ENCODE assay signal across 10 cellular contexts in the genomic region with DNA sequence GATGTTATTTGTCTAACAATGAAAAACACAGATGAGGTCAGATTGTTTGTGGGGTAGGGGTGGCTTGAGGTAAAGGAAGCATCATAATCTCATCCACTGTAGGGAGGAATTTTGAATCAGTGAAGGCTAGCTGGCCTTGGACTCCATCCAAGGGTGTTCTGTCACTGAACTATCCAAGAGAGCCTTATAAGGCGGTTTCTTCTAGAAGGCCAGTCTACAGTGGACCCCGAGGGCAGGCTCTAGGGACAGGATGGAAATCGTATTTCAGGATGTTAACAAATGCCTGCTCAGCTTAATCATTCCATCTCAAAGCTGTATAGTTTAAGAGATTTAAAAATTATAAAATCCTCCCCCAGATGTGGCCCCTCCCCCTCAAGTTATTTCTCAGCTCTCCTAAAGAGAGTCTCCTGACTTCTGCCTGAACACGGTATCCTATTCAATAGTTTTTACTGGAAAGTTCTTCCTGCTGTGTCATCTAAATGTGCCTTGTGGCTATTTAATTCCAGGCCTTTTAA. TPM values are rescaled to one million over a fixed set of nuclear protein-coding genes. Genes with fewer than 3 reads are reported as not detected.
DNase-seq lines count a peak whose midpoint lies in the region; ATAC-seq, FAIRE-seq and TF ChIP-seq lines count a peak whose summit lies in the region.
"Had no signal": no experiment of that assay in that cellular context is flagged by ENCODE, and none has a peak within 500 bp of the region (broad histone marks: within the 10 kb centered on the region; RNA-seq: fewer than 3 reads in every experiment).

No MANE protein-coding gene starts in this region.

- H3K27me3 Mint-ChIP-seq in activated T-helper 17 cell treated with anti-CD3 and anti-CD28 coated beads, Interleukin-2, amount 50 U/mL, for 72 hours: peaks cover 15% of the 10 kb centered on the region

- H3K4me3 Mint-ChIP-seq in activated T-helper 17 cell treated with anti-CD3 and anti-CD28 coated beads, Interleukin-2, amount 50 U/mL, for 72 hours: no peak overlapping the region

- peak overlapping the region; percentile 49 for H3K4me2 ChIP-seq in endothelial cell of umbilical vein (ENCODE audit: insufficient read depth, low read length)

- TF ChIP-seq CTCF in endothelial cell of umbilical vein (IDR thresholded peaks at IDR 0.05; ENCODE audit: extremely low read depth in 1 of 2, insufficient read depth in 1 of 2, low read depth in 1 of 2, low read length in 2 of 2) (no peak), lung (IDR thresholded peaks at IDR 0.05; ENCODE audit: control extremely low read depth, extremely low read depth) (no peak), thoracic aorta (IDR thresholded peaks at IDR 0.05) (no peak)

- H3K27ac Mint-ChIP-seq in activated T-helper 17 cell treated with anti-CD3 and anti-CD28 coated beads, Interleukin-2, amount 50 U/mL, for 72 hours: no peak overlapping the region

- H3K27ac ChIP-seq in endothelial cell of umbilical vein (ENCODE audit: insufficient read depth, low read depth, low read length) (peak overlapping the region; percentile 75), lung (ENCODE audit: low read depth in 1 of 2, low read length in 1 of 2) (peak overlapping the region in 1 of 2 donors; percentile 97), thoracic aorta (peak overlapping the region; percentile 88 to 97)

- H3K4me1 Mint-ChIP-seq in activated T-helper 17 cell treated with anti-CD3 and anti-CD28 coated beads, Interleukin-2, amount 50 U/mL, for 72 hours: no peaks in the 10 kb centered on the region

- ATAC-seq in lung (ENCODE audit: insufficient read depth, low FRiP score): peak; percentile 42
- peak; percentile 81 for ATAC-seq in thoracic aorta (ENCODE audit: insufficient number of reproducible peaks, low FRiP score, low read depth)
- no peak for ATAC-seq in activated T-helper 17 cell treated with anti-CD3 and anti-CD28 coated beads, Interleukin-2, amount 50 U/mL, for 72 hours (replicated peaks)

- 51 to 53% methylated on average over 4 of the region's 4 CpGs for WGBS in lung, 2 donors

- TF ChIP-seq POLR2A in endothelial cell of umbilical vein (IDR thresholded peaks at IDR 0.05; ENCODE audit: low read depth, low read length): no peak

- no peaks in the 10 kb centered on the region for H3K9me1 ChIP-seq in endothelial cell of umbilical vein (replicated peaks; ENCODE audit: control insufficient read depth, extremely low read depth, insufficient read depth, low read length)

- DNase-seq in endothelial cell of umbilical vein (ENCODE audit: low read depth, low spot score): peak; percentile 94
- DNase-seq in lung (ENCODE audit: low spot score): no peak
- DNase-seq in thoracic aorta (ENCODE audit: low spot score): peak; percentile 45
- no peak for DNase-seq in HEK293T (ENCODE audit: extremely low spot score)
- DNase-seq in NCI-H226: no peak
- no peak for DNase-seq in ecto neural progenitor cell (ENCODE audit: low spot score)
- DNase-seq: activated CD4-positive, CD25-positive, alpha-beta regulatory T cell treated with anti-CD3 and anti-CD28 coated beads, Interleukin-2, amount 50 U/mL, for 72 hours; NCI-H1436 had no signal

- H3K4me1 ChIP-seq in endothelial cell of umbilical vein (ENCODE audit: control insufficient read depth, extremely low read depth, insufficient read depth, low read length): peaks cover 45% of the 10 kb centered on the region
- H3K4me1 ChIP-seq in lung (ENCODE audit: control insufficient read depth in 2 of 2, insufficient read depth in 2 of 2, low read length in 2 of 2): peaks cover 12 to 49% of the 10 kb centered on the region in 2 donors
- H3K4me1 ChIP-seq in thoracic aorta (ENCODE audit: control insufficient read depth in 1 of 2, low read depth in 2 of 2): peaks cover 67 to 100% of the 10 kb centered on the region in 2 donors

- H3K27me3 ChIP-seq in endothelial cell of umbilical vein (ENCODE audit: control insufficient read depth in 2 of 2, insufficient read depth in 2 of 2, low read length in 2 of 2) (no peaks in the 10 kb centered on the region), lung (ENCODE audit: control insufficient read depth, insufficient read depth) (no peaks in the 10 kb centered on the region), thoracic aorta (replicated peaks; ENCODE audit: insufficient read depth) (no peaks in the 10 kb centered on the region)

- no peaks in the 10 kb centered on the region for H3K36me3 Mint-ChIP-seq in activated T-helper 17 cell treated with anti-CD3 and anti-CD28 coated beads, Interleukin-2, amount 50 U/mL, for 72 hours (ENCODE audit: low read depth)

- dilution Hi-C loops in endothelial cell of umbilical vein (cut with MboI; ENCODE audit: extremely low pct_ligation_motif_present, low sequenced_read_pairs): no loop called here

- no peaks in the 10 kb centered on the region for H3K9me3 Mint-ChIP-seq in activated T-helper 17 cell treated with anti-CD3 and anti-CD28 coated beads, Interleukin-2, amount 50 U/mL, for 72 hours

- H3K9me3 ChIP-seq in endothelial cell of umbilical vein (replicated peaks; ENCODE audit: control insufficient read depth, insufficient read depth, low read length): no peaks in the 10 kb centered on the region
- H3K9me3 ChIP-seq in lung (ENCODE audit: control insufficient read depth in 2 of 2, insufficient read depth in 1 of 2, low read length in 1 of 2): no peaks in the 10 kb centered on the region
- H3K9me3 ChIP-seq in thoracic aorta: no peaks in the 10 kb centered on the region

- CTCF ChIA-PET in endothelial cell of umbilical vein (lab: Charles Lee) (interaction anchor here (0.7 to 4.7 kb wide), 8 partner anchors 9 to 64 kb away, joined by 3 to 28 read pairs (median 5); partner anchors contain the start of gene IGFBP7), HEK293T (lab: Yijun Ruan, JAX) (interaction anchor here (0.7 to 1.1 kb wide), 4 partner anchors 24 to 89 kb away, joined by 3 to 5 read pairs (median 4); no protein-coding TSS in a partner anchor)

- FAIRE-seq in endothelial cell of umbilical vein (lab: Jason Lieb, UNC): peak; percentile 84

- peak overlapping the region; percentile 52 for H3K9ac ChIP-seq in endothelial cell of umbilical vein (replicated peaks; ENCODE audit: extremely low read depth, insufficient read depth, low read length)

- H3K79me2 ChIP-seq in endothelial cell of umbilical vein (ENCODE audit: control insufficient read depth, insufficient read depth, low read length): peaks cover 89% of the 10 kb centered on the region

- H3K36me3 ChIP-seq in endothelial cell of umbilical vein (ENCODE audit: control insufficient read depth in 2 of 2, extremely low read depth in 1 of 2, insufficient read depth in 2 of 2, low read length in 2 of 2) (peaks cover 2 to 13% of the 10 kb centered on the region in 2 experiments), lung (ENCODE audit: control insufficient read depth in 2 of 2, insufficient read depth in 2 of 2, low read length in 2 of 2) (no peaks in the 10 kb centered on the region), thoracic aorta (no peaks in the 10 kb centered on the region)

- POLR2A ChIA-PET in endothelial cell of umbilical vein (lab: Charles Lee): interaction anchor here (1.0 to 2.7 kb wide), 4 partner anchors 8 to 125 kb away, joined by 3 to 19 read pairs (median 4); partner anchors contain the start of genes IGFBP7 and NOA1
- POLR2A ChIA-PET in HEK293T (lab: Yijun Ruan, JAX): interaction anchor here (1.2 kb wide), 3 partner anchors 17 to 122 kb away, joined by 3 to 5 read pairs (median 4); no protein-coding TSS in a partner anchor

- H3K4me3 ChIP-seq in endothelial cell of umbilical vein (replicated peaks in 1 of 3; ENCODE audit: insufficient read depth in 1 of 3, low read depth in 1 of 3, low read length in 3 of 3) (no peak overlapping the region), lung (no peak overlapping the region), thoracic aorta (peak overlapping the region; percentile 49)

- no peak overlapping the region for H2AFZ ChIP-seq in endothelial cell of umbilical vein (ENCODE audit: low read depth, low read length)

- intact Hi-C loops in endothelial cell of umbilical vein (cut with micrococcal nuclease): loop anchor here (1.0 to 2.0 kb wide), 4 partner anchors 12 to 61 kb away; no protein-coding TSS in a partner anchor

- no peaks in the 10 kb centered on the region for H4K20me1 ChIP-seq in endothelial cell of umbilical vein (replicated peaks; ENCODE audit: control insufficient read depth, extremely low read depth, insufficient read depth, low read length)

- BruUV-seq in endothelial cell of umbilical vein (replicated peaks; lab: Mats Ljungman, UMichigan): no TSS peak

TF ChIP-seq in endothelial cell of umbilical vein, 7 proteins besides CTCF, POLR2A, EP300 and RAD21 (continues in another document):
- TF ChIP-seq FOS (IDR thresholded peaks at IDR 0.05; ENCODE audit: borderline replicate concordance, insufficient read depth, low read length) (peak; percentile 38), POLR2AphosphoS5 (IDR thresholded peaks at IDR 0.05; ENCODE audit: insufficient read depth, low read depth, low read length) (peak; percentile 61)
- TF ChIP-seq, protein P1, sequence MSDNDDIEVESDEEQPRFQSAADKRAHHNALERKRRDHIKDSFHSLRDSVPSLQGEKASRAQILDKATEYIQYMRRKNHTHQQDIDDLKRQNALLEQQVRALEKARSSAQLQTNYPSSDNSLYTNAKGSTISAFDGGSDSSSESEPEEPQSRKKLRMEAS (IDR thresholded peaks at IDR 0.05; ENCODE audit: insufficient read depth, insufficient read length): no peak

TF ChIP-seq in HEK293T, 16 proteins besides CTCF, POLR2A, EP300 and RAD21:
- no peak for TF ChIP-seq FOXM1 (IDR thresholded peaks at IDR 0.05; ENCODE audit: borderline replicate concordance)
- no peak for TF ChIP-seq CTBP1 (IDR thresholded peaks at IDR 0.05; ENCODE audit: borderline replicate concordance)
- TF ChIP-seq FOXA1 (IDR thresholded peaks at IDR 0.05): no peak
- no peak for TF ChIP-seq FOXK2 (IDR thresholded peaks at IDR 0.05)
- no peak for TF ChIP-seq NFRKB (IDR thresholded peaks at IDR 0.05)
- no peak for TF ChIP-seq SP1 (IDR thresholded peaks at IDR 0.05)
- no peak for TF ChIP-seq ARNT (IDR thresholded peaks at IDR 0.05)

RNA-seq across cellular contexts. Expression of gene IGFBP7, which starts 8.1 kb away (rescaled TPM):
- polyA plus RNA-seq in PFSK-1 (2012; ENCODE audit: insufficient read length, low read depth): not detected
- 377 and 526 TPM in 2 replicates for total RNA-seq in endothelial cell of umbilical vein
- 770 and 1,004 TPM in 2 replicates for polyA plus RNA-seq in endothelial cell of umbilical vein
- 668 and 889 TPM in 2 replicates for polyA plus RNA-seq in endothelial cell of umbilical vein (2011; cell fraction: cytosol; rRNA removed)
- 359 and 408 TPM in 2 replicates for polyA plus RNA-seq in endothelial cell of umbilical vein (2011; cell fraction: nucleus; rRNA removed)
- 431 and 488 TPM in 2 replicates for polyA plus RNA-seq in endothelial cell of umbilical vein (2012)
- 262 and 334 TPM in 2 replicates for polyA minus RNA-seq in endothelial cell of umbilical vein
- 3.2 TPM for polyA minus RNA-seq in endothelial cell of umbilical vein (2011; cell fraction: cytosol; rRNA and poly(A)+ RNA removed)
- polyA minus RNA-seq in endothelial cell of umbilical vein (2011; cell fraction: nucleus; rRNA and poly(A)+ RNA removed): 73.2 and 129 TPM in 2 replicates
- total RNA-seq in lung: 100 to 1,000 TPM; 212 to 398 TPM
- 100 to 1,000 TPM; 400 to 517 TPM for polyA plus RNA-seq in lung
- total RNA-seq in thoracic aorta: 1,000 to 10,000 TPM; 4,453 to 6,615 TPM
- total RNA-seq in activated T-helper 17 cell treated with anti-CD3 and anti-CD28 coated beads, Interleukin-2, amount 50 U/mL, for 72 hours: not detected

Comparison
In these comparisons a context has a peak if more than half of its experiments do, and no peak if none do; other contexts are left out.
1. DNase-seq: peak in endothelial cell of umbilical vein (single experiment) and thoracic aorta (single experiment); none in lung (single experiment), HEK293T (single experiment), NCI-H226 (single experiment) and ecto neural progenitor cell (single experiment).
2. RNA of gene IGFBP7, which starts 8.1 kb away (total RNA-seq): 4,453 to 6,615 TPM in thoracic aorta, 377 to 526 TPM in endothelial cell of umbilical vein and 212 to 398 TPM in lung; not detected in activated T-helper 17 cell treated with anti-CD3 and anti-CD28 coated beads, Interleukin-2, amount 50 U/mL, for 72 hours; every median in the first group is over 100 times any median in the second.